ENCODE assay signal across 14 cellular contexts in the genomic region with DNA sequence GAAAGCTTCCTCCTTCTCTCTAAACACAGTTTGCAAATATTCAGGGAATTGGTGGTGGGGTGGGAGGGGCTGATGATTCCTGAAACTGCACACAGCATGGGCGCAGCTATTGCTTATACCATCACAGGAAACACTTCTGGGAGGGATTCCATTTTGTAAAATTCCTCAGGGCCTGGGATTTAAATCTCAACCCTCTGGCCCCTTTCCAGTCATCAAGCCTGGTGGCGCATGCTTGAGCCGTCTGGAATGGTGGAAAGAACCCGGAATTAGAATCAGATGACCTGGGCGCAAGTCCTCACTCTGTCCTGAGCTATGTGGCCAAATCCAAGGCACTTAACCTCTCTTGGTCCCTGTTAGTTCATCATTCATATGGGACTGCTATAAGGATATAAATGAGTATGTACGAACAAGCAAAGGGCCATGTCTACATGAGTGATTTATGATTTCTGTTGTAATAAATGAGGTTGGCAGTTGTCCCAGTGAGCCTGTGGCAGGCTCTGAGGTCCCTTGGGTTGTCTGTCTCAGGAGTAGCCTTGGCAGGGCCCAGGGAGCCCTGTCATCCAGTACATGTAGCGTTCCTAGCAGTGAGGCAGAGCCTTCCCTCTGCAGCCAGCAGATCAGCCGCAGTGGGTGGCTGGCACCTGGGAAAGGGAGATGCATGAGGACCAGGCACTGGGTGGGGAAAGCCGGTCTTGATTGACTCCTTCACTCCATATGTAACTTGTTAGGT.
DNase-seq lines count a peak whose midpoint lies in the region; ATAC-seq and TF ChIP-seq lines count a peak whose summit lies in the region.
"Had no signal": no experiment of that assay in that cellular context is flagged by ENCODE, and none has a peak within 500 bp of the region (broad histone marks: within the 10 kb centered on the region; RNA-seq: fewer than 3 reads in every experiment).

No MANE protein-coding gene starts in this region.

- H3K27ac ChIP-seq in adrenal gland (peak overlapping the region in 4 of 5 donors; percentile 20 to 74 (median 46)), stomach smooth muscle (ENCODE audit: low read length) (peak overlapping the region; percentile 37), PC-9 (no peak overlapping the region), testis (no peak overlapping the region)
- H3K27ac ChIP-seq: KMS-11 had no signal

- peak; percentile 32 to 41 for ATAC-seq in left cardiac atrium
- ATAC-seq in HG03175 (IDR thresholded peaks at IDR 0.05; ENCODE audit: unreplicated experiment), result no peak
- ATAC-seq: effector memory CD8-positive, alpha-beta T cell; natural killer cell had no signal

- POLR2A ChIA-PET in HEK293T (lab: Yijun Ruan, JAX), result no interaction called here
- POLR2A ChIA-PET in PC-9 (lab: Charles Lee; ENCODE audit: unreplicated experiment), result no interaction called here

- CTCF ChIA-PET in HEK293T (lab: Yijun Ruan, JAX), result no interaction called here
- CTCF ChIA-PET in PC-9 (lab: Charles Lee), result no interaction called here

- H3K4me1 ChIP-seq in adrenal gland (replicated peaks in 1 of 2), result peaks cover 3 to 35% of the 10 kb centered on the region in 2 donors
- H3K4me1 ChIP-seq in stomach smooth muscle (ENCODE audit: control insufficient read depth, insufficient read depth, low read length), result peaks cover 12% of the 10 kb centered on the region
- H3K4me1 ChIP-seq in PC-9 (replicated peaks; ENCODE audit: insufficient read depth), result peaks cover 12% of the 10 kb centered on the region
- H3K4me1 ChIP-seq in testis, result peaks cover 2% of the 10 kb centered on the region

- H3K36me3 ChIP-seq in adrenal gland (replicated peaks in 1 of 2), result no peaks in the 10 kb centered on the region
- no peaks in the 10 kb centered on the region for H3K36me3 ChIP-seq in stomach smooth muscle (ENCODE audit: control insufficient read depth in 2 of 2, insufficient read depth in 2 of 2, low read length in 2 of 2)
- H3K36me3 ChIP-seq in PC-9 (ENCODE audit: low read depth), result no peaks in the 10 kb centered on the region
- no peaks in the 10 kb centered on the region for H3K36me3 ChIP-seq in testis (ENCODE audit: low read depth, missing control alignments)

- H4K20me1 ChIP-seq in PC-9 (ENCODE audit: insufficient read depth), result no peaks in the 10 kb centered on the region

- H3K4me3 ChIP-seq in adrenal gland (no peak overlapping the region), stomach smooth muscle (ENCODE audit: low read length in 2 of 2) (no peak overlapping the region), PC-9 (no peak overlapping the region), testis (no peak overlapping the region)

- intact Hi-C loops in adrenal gland (cut with DNase I), result loop anchor here in 1 of 2 donors (10.0 kb wide), 1 partner anchor 64 kb away; no protein-coding TSS in a partner anchor
- intact Hi-C loops in left cardiac atrium (cut with DNase I), result loop anchor here (10.0 kb wide), 2 partner anchors 64 to 106 kb away; no protein-coding TSS in a partner anchor
- intact Hi-C loops in PC-9 (cut with micrococcal nuclease; ENCODE audit: unreplicated experiment), result no loop called here
- intact Hi-C loops in testis (cut with DNase I; ENCODE audit: low total_unique reads), result no loop called here

- no peaks in the 10 kb centered on the region for H3K27me3 ChIP-seq in adrenal gland
- H3K27me3 ChIP-seq in stomach smooth muscle (ENCODE audit: control insufficient read depth in 1 of 2, insufficient read depth in 2 of 2, low read length in 2 of 2), result no peaks in the 10 kb centered on the region
- H3K27me3 ChIP-seq in PC-9 (ENCODE audit: insufficient read depth, low read depth), result no peaks in the 10 kb centered on the region
- no peaks in the 10 kb centered on the region for H3K27me3 ChIP-seq in testis

- no peak overlapping the region for H2AFZ ChIP-seq in PC-9

- TF ChIP-seq CTCF in adrenal gland (IDR thresholded peaks at IDR 0.05), result no peak
- no peak for TF ChIP-seq CTCF in PC-9 (conservative IDR thresholded peaks at IDR 0.05)
- TF ChIP-seq CTCF in testis (IDR thresholded peaks at IDR 0.05), result no peak

- H3F3A ChIP-seq in PC-9 (ENCODE audit: insufficient read depth, low read depth), result no peaks in the 10 kb centered on the region

- no TSS peak for BruUV-seq in PC-9 (replicated peaks; lab: Mats Ljungman, UMichigan)

- H3K79me2 ChIP-seq in PC-9 (ENCODE audit: low read depth), result no peaks in the 10 kb centered on the region

- no peaks in the 10 kb centered on the region for H3K9me2 ChIP-seq in PC-9 (ENCODE audit: insufficient read depth)

- H3K4me2 ChIP-seq in PC-9, result no peak overlapping the region
- H3K4me2 ChIP-seq: KMS-11 had no signal

- WGBS in adrenal gland, 4 donors, result 47 to 70% (median 56%) methylated on average over 8 to 9 of the region's 9 CpGs
- 61 to 74% methylated on average over 6 to 9 of the region's 9 CpGs for WGBS in testis, 2 donors

- TF ChIP-seq POLR2A in adrenal gland (IDR thresholded peaks at IDR 0.05) (peak in 1 of 2 donors; percentile 37), testis (IDR thresholded peaks at IDR 0.05) (no peak)

- no peak overlapping the region for H3K9ac ChIP-seq in stomach smooth muscle (ENCODE audit: low read length in 2 of 2)
- H3K9ac ChIP-seq: KMS-11 had no signal

- H3K9me3 ChIP-seq in adrenal gland (replicated peaks in 1 of 3), result no peaks in the 10 kb centered on the region
- no peaks in the 10 kb centered on the region for H3K9me3 ChIP-seq in stomach smooth muscle (ENCODE audit: control insufficient read depth in 2 of 2, low read length in 2 of 2)
- no peaks in the 10 kb centered on the region for H3K9me3 ChIP-seq in PC-9 (ENCODE audit: insufficient read depth, low read depth)
- no peaks in the 10 kb centered on the region for H3K9me3 ChIP-seq in testis

- DNase-seq in HEK293T (ENCODE audit: extremely low spot score) (no peak), adrenal gland (peak; percentile 50 to 88 (median 64)), left cardiac atrium (no peak), PC-9 (no peak), testis (no peak)
- DNase-seq: activated CD4-positive, alpha-beta T cell treated with anti-CD3 and anti-CD28 coated beads, Interleukin-2, amount 50 U/mL, for 1 hour; activated naive CD4-positive, alpha-beta T cell treated with anti-CD3 and anti-CD28 coated beads, Interleukin-2, amount 10 ng/mL, durations not matched to agents 7 days and 5 days; effector memory CD8-positive, alpha-beta T cell; natural killer cell; NCI-H526; stimulated activated CD4-positive, alpha-beta T cell treated with anti-CD3 and anti-CD28 coated beads, Interleukin-1b, Interleukin-23, amount 100 ng/mL, for 48 hours had no signal

TF ChIP-seq in HEK293T, 16 proteins besides CTCF, POLR2A, EP300 and RAD21:
- TF ChIP-seq FOXA1 (IDR thresholded peaks at IDR 0.05) (no peak), SP1 (IDR thresholded peaks at IDR 0.05) (no peak), FOXM1 (IDR thresholded peaks at IDR 0.05; ENCODE audit: borderline replicate concordance) (no peak)
- TF ChIP-seq, protein P1, sequence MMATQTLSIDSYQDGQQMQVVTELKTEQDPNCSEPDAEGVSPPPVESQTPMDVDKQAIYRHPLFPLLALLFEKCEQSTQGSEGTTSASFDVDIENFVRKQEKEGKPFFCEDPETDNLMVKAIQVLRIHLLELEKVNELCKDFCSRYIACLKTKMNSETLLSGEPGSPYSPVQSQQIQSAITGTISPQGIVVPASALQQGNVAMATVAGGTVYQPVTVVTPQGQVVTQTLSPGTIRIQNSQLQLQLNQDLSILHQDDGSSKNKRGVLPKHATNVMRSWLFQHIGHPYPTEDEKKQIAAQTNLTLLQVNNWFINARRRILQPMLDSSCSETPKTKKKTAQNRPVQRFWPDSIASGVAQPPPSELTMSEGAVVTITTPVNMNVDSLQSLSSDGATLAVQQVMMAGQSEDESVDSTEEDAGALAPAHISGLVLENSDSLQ (IDR thresholded peaks at IDR 0.05), result peak; percentile 69

Comparison
In these comparisons a context has a peak if more than half of its experiments do, and no peak if none do; other contexts are left out.
1. DNase-seq: peak in adrenal gland (7 of 7); none in HEK293T (single experiment), left cardiac atrium (single experiment), PC-9 (0 of 2) and testis (single experiment).
2. H3K27ac ChIP-seq: peak in adrenal gland (4 of 5) and stomach smooth muscle (single experiment); none in PC-9 (single experiment) and testis (0 of 2).
3. intact Hi-C loops: an anchor here in left cardiac atrium (10.0 kb wide); none called in PC-9 and testis.